19 cellular contexts compared by ENCODE assay signal in genomic region chr20:53853451-53853713, GRCh38.
"Had no signal": no experiment of that assay in that cellular context is flagged by ENCODE, and none has a peak within 500 bp of the region (broad histone marks: within the 10 kb centered on the region; RNA-seq: fewer than 3 reads in every experiment).

No MANE protein-coding gene starts in this region.

- FAIRE-seq: endometrium, frontal cortex, urothelium cell line had no signal

- H3K9me3 ChIP-seq: heart left ventricle, ovary, thyroid gland had no signal

- H3K4me3 Mint-ChIP-seq: naive B cell, nephron, type B pancreatic cell had no signal

- H3K4me2 ChIP-seq: smooth muscle cell had no signal

- H3K9me3 Mint-ChIP-seq: naive B cell, nephron had no signal

- H3K27me3 Mint-ChIP-seq: naive B cell, progenitor cell of endocrine pancreas, type B pancreatic cell had no signal

- H3K36me3 ChIP-seq: heart left ventricle, ovary, thyroid gland had no signal

- H3K27ac ChIP-seq: heart left ventricle, ovary had no signal

- H3K27me3 ChIP-seq: heart left ventricle, ovary, thyroid gland had no signal

- H3K36me3 Mint-ChIP-seq: naive B cell, type B pancreatic cell had no signal

- H3K4me1 Mint-ChIP-seq: nephron had no signal

- H3K4me3 ChIP-seq: heart left ventricle, ovary, smooth muscle cell, thyroid gland had no signal

- DNase-seq: cortex of kidney; effector memory CD4-positive, alpha-beta T cell; heart left ventricle; hippocampal formation; mesendoderm; naive B cell; ovary; right cardiac atrium; stimulated activated CD4-positive, alpha-beta T cell treated with anti-CD3 and anti-CD28 coated beads, Interleukin-4, amount 100 ng/mL, for 1 hour; stimulated activated naive CD4-positive, alpha-beta T cell treated with Interleukin-2 at 50 U/mL for 16 hours; thyroid gland had no signal

- ATAC-seq: esophagus mucosa, heart left ventricle had no signal

- H3K27ac Mint-ChIP-seq: nephron, progenitor cell of endocrine pancreas, type B pancreatic cell had no signal
